19 cellular contexts compared by ENCODE assay signal in the genomic region with DNA sequence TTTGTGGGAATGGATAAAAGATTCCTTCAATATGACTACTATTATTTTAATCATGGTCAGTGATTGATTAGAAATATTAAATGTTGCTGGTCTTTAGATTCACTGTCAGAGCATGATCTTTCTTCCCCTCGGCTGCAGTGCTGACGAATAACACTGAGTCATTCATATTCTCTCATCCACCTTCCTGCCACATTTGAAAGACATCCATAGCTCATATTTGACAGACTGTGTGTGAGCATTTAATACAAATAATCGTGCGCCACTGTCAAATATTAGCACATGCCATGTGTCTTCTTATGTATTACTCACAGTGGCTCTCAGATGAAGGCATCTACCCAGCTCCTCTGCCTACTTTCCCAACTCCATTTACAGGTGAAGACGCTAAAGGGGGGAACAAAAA.
"Had no signal": no experiment of that assay in that cellular context is flagged by ENCODE, and none has a peak within 500 bp of the region (broad histone marks: within the 10 kb centered on the region; RNA-seq: fewer than 3 reads in every experiment).

No MANE protein-coding gene starts in this region.

- DNase-seq: activated CD4-positive, alpha-beta T cell treated with anti-CD3 and anti-CD28 coated beads, Interleukin-2, amount 50 U/mL, for 4 hours; activated naive CD4-positive, alpha-beta T cell; effector memory CD8-positive, alpha-beta T cell; erythroblast; hypothalamus; immature natural killer cell; left colon; mucosa of descending colon; naive thymus-derived CD8-positive, alpha-beta T cell; spleen; stimulated activated CD4-positive, alpha-beta T cell treated with anti-CD3 and anti-CD28 coated beads, Interleukin-1b, Interleukin-23, amount 100 ng/mL, for 48 hours; stimulated activated naive CD4-positive, alpha-beta T cell; T-helper 2 cell; upper lobe of left lung had no signal

- H3K27ac ChIP-seq: prostate gland, spleen, upper lobe of left lung had no signal

- H3K9me3 ChIP-seq: mucosa of descending colon, prostate gland, spleen, upper lobe of left lung had no signal

- H3K4me1 ChIP-seq: prostate gland, upper lobe of left lung had no signal

- H3K4me3 Mint-ChIP-seq: central memory CD8-positive, alpha-beta T cell; effector memory CD8-positive, alpha-beta T cell; immature natural killer cell; naive thymus-derived CD8-positive, alpha-beta T cell had no signal

- H3K36me3 ChIP-seq: prostate gland, spleen, upper lobe of left lung had no signal

- ATAC-seq: effector memory CD8-positive, alpha-beta T cell; left colon; mucosa of descending colon; naive thymus-derived CD8-positive, alpha-beta T cell; sciatic nerve had no signal

- H3K27me3 ChIP-seq: spleen, upper lobe of left lung had no signal

- H3K27ac Mint-ChIP-seq: effector memory CD8-positive, alpha-beta T cell; naive thymus-derived CD8-positive, alpha-beta T cell had no signal

- H3K9me3 Mint-ChIP-seq: central memory CD8-positive, alpha-beta T cell; effector memory CD8-positive, alpha-beta T cell; immature natural killer cell; naive thymus-derived CD8-positive, alpha-beta T cell had no signal

- FAIRE-seq: TTC549 had no signal

- H3K4me3 ChIP-seq: lung, mucosa of descending colon, prostate gland, spleen, upper lobe of left lung had no signal

- H3K36me3 Mint-ChIP-seq: naive thymus-derived CD8-positive, alpha-beta T cell had no signal

- H3K27me3 Mint-ChIP-seq: central memory CD8-positive, alpha-beta T cell; effector memory CD8-positive, alpha-beta T cell; naive thymus-derived CD8-positive, alpha-beta T cell had no signal
